1 cellular context compared by ENCODE assay signal in the genomic region with DNA sequence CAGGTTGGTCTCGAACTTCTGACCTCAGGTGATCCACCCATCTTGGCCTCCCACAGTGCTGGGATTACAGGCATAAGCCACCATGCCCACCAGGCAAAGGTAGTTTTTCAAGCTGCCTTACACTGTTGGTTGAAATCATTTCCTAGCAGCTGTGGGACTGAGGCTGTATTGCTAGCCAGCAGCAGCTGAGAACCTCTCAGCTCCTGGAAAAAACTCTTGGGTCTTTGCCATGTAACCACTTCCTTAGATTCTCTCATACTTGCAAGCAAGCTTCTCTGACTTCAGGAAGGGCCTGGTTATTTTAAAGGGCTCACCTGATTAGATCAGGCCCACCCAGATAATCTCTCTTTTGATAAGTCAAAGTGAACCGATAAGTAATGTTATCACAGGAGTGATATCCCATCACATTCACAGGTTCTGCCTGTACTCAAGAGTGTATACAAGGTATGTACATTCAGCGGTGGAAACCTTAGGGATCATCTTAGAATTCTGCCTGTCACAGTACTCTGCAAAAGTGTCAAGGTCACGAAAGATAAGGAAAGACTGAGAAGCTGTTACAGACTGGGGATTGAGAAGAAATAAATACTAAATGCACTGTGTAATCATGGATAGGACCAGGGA.
TF ChIP-seq lines count a peak whose summit lies in the region.

No MANE protein-coding gene starts in this region.

TF ChIP-seq in HepG2, 621 proteins besides CTCF, POLR2A, EP300 and RAD21 (continued from another document):
- TF ChIP-seq, protein P1, sequence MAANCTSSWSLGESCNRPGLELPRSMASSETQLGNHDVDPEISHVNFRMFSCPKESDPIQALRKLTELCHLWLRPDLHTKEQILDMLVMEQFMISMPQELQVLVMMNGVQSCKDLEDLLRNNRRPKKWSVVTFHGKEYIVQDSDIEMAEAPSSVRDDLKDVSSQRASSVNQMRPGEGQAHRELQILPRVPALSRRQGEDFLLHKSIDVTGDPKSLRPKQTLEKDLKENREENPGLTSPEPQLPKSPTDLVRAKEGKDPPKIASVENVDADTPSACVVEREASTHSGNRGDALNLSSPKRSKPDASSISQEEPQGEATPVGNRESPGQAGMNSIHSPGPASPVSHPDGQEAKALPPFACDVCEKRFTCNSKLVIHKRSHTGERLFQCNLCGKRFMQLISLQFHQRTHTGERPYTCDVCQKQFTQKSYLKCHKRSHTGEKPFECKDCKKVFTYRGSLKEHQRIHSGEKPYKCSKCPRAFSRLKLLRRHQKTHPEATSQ (CRISPR knock-in tag; IDR thresholded peaks at IDR 0.05; ENCODE audit: borderline replicate concordance): no peak
- no peak for TF ChIP-seq SMYD3 (CRISPR knock-in tag; IDR thresholded peaks at IDR 0.05)
TF ChIP-seq in HepG2: peak in this region for 0.
